ENCODE assay signal across 34 cellular contexts in the genomic region with DNA sequence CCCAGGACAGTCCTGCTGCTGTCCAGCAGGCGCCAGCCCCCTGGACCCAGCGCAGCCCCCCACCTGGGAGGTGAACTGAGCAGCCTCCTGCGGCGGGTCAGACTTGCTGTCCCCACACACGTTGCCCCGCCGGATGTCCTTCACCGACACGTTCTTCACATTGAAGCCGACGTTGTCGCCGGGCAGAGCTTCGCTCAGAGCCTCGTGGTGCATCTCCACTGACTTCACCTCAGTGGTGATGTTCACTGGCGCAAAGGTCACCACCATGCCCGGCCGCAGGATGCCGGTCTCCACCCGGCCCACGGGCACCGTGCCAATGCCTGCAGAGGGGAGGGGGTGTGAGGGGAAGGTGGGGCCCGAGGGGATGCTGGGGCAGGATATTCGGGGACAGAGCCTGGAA. TPM values are rescaled to one million over a fixed set of nuclear protein-coding genes. Genes with fewer than 3 reads are reported as not detected.
"Had no signal": no experiment of that assay in that cellular context is flagged by ENCODE, and none has a peak within 500 bp of the region (broad histone marks: within the 10 kb centered on the region; RNA-seq: fewer than 3 reads in every experiment).

No MANE protein-coding gene starts in this region.

- H3K4me1 Mint-ChIP-seq: activated B cell treated with CpG ODN at 0.5 μM for 24 hours; activated naive CD4-positive, alpha-beta T cell treated with anti-CD3 and anti-CD28 coated beads, Interleukin-2, amount 50 U/mL, for 24 hours; activated naive CD8-positive, alpha-beta T cell treated with anti-CD3 and anti-CD28 coated beads, Interleukin-2, amount 50 U/mL, for 24 hours; endodermal cell; immature natural killer cell; natural killer cell had no signal

- H3K9me3 Mint-ChIP-seq: activated B cell treated with CpG ODN at 0.5 μM for 24 hours; activated CD8-positive, alpha-beta T cell treated with anti-CD3 and anti-CD28 coated beads for 36 hours; activated naive CD4-positive, alpha-beta T cell treated with anti-CD3 and anti-CD28 coated beads, Interleukin-2, amount 50 U/mL, for 24 hours; activated T-cell treated with anti-CD3 and anti-CD28 coated beads, Interleukin-2, amount 50 U/mL, for 4 hours; activated T-helper 2 cell treated with anti-CD3 and anti-CD28 coated beads, Interferon-gamma antibody, Interleukin-2, Interleukin-4, amounts not matched to agents 10 μg/mL and 5 μg/mL and 100 μg/mL, durations not matched to agents 14 hours and 24 hours and 36 hours; immature natural killer cell; stimulated activated effector memory CD8-positive, alpha-beta T cell treated with anti-CD3 and anti-CD28 coated beads, Interleukin-12 subunit alpha, Interleukin-12 subunit beta, amount 100 ng/mL, for 72 hours; stimulated activated naive CD8-positive, alpha-beta T cell treated with anti-CD3 and anti-CD28 coated beads, Interleukin-15, Interleukin-2, amounts not matched to agents 100 ng/mL and 50 ng/mL, for 24 hours; T-helper 2 cell treated with Interferon-gamma antibody and Interleukin-4, amounts not matched to agents 5 μg/mL and 100 μg/mL, for 36 hours; type B pancreatic cell had no signal

- ATAC-seq: activated CD8-positive, alpha-beta T cell treated with anti-CD3 and anti-CD28 coated beads for 36 hours; activated naive CD8-positive, alpha-beta T cell treated with anti-CD3 and anti-CD28 coated beads, Interleukin-2, amount 50 U/mL, for 24 hours; activated T-cell treated with anti-CD3 and anti-CD28 coated beads, Interleukin-2, amount 50 U/mL, for 4 hours; esophagus mucosa; lower lobe of right lung; natural killer cell; sciatic nerve; stimulated activated effector memory CD8-positive, alpha-beta T cell treated with anti-CD3 and anti-CD28 coated beads, Interleukin-12 subunit alpha, Interleukin-12 subunit beta, amount 100 ng/mL, for 72 hours had no signal

- H3K4me1 ChIP-seq: lower lobe of right lung, vagina had no signal

- DNase-seq: activated B cell treated with CpG ODN at 0.5 μM for 24 hours; activated CD4-positive, alpha-beta T cell treated with anti-CD3 and anti-CD28 coated beads, Interleukin-2, amount 50 U/mL, for 1 hour; activated CD8-positive, alpha-beta T cell treated with anti-CD3 and anti-CD28 coated beads for 36 hours; activated naive CD8-positive, alpha-beta T cell treated with anti-CD3 and anti-CD28 coated beads, Interleukin-2, amount 50 U/mL, for 24 hours; activated T-cell treated with anti-CD3 and anti-CD28 coated beads, Interleukin-2, amount 50 U/mL, for 4 hours; amygdala; central memory CD4-positive, alpha-beta T cell; endodermal cell; foreskin fibroblast; hypothalamus; immature natural killer cell; lower lobe of right lung; mesenchymal stem cell; natural killer cell; stimulated activated CD4-positive, alpha-beta T cell treated with anti-CD3 and anti-CD28 coated beads, Interleukin-12 subunit alpha, Interleukin-12 subunit beta, amount 100 ng/mL, for 4 hours; stimulated activated CD4-positive, alpha-beta T cell treated with anti-CD3 and anti-CD28 coated beads, Interleukin-4, amount 100 ng/mL, for 24 hours; T-helper 1 cell had no signal

- H3K9ac ChIP-seq: neural progenitor cell had no signal

- H3K36me3 Mint-ChIP-seq: activated naive CD4-positive, alpha-beta T cell treated with anti-CD3 and anti-CD28 coated beads, Interleukin-2, amount 50 U/mL, for 24 hours; immature natural killer cell; natural killer cell; type B pancreatic cell had no signal

- H3K27ac ChIP-seq: lower lobe of right lung, neural progenitor cell, skin epidermis, thoracic aorta, vagina had no signal

- H3K27ac Mint-ChIP-seq: activated B cell treated with CpG ODN at 0.5 μM for 24 hours; activated CD8-positive, alpha-beta T cell treated with anti-CD3 and anti-CD28 coated beads for 36 hours; activated naive CD4-positive, alpha-beta T cell treated with anti-CD3 and anti-CD28 coated beads, Interleukin-2, amount 50 U/mL, for 24 hours; activated naive CD8-positive, alpha-beta T cell treated with anti-CD3 and anti-CD28 coated beads, Interleukin-2, amount 50 U/mL, for 24 hours; activated T-helper 2 cell treated with anti-CD3 and anti-CD28 coated beads, Interferon-gamma antibody, Interleukin-2, Interleukin-4, amounts not matched to agents 10 μg/mL and 5 μg/mL and 100 μg/mL, durations not matched to agents 14 hours and 24 hours and 36 hours; dendritic cell treated with granulocyte-macrophage colony-stimulating factor and Interleukin-4, amounts not matched to agents 40 ng/mL and 50 ng/mL, for 4 days; endodermal cell; immature natural killer cell; natural killer cell; neural progenitor cell; stimulated activated effector memory CD8-positive, alpha-beta T cell treated with anti-CD3 and anti-CD28 coated beads, Interleukin-12 subunit alpha, Interleukin-12 subunit beta, amount 100 ng/mL, for 72 hours; stimulated activated naive CD8-positive, alpha-beta T cell treated with anti-CD3 and anti-CD28 coated beads, Interleukin-15, Interleukin-2, amounts not matched to agents 100 ng/mL and 50 ng/mL, for 24 hours; T-helper 2 cell treated with Interferon-gamma antibody and Interleukin-4, amounts not matched to agents 5 μg/mL and 100 μg/mL, for 36 hours; type B pancreatic cell had no signal

- H3K4me3 Mint-ChIP-seq: activated B cell treated with CpG ODN at 0.5 μM for 24 hours; activated CD8-positive, alpha-beta T cell treated with anti-CD3 and anti-CD28 coated beads for 36 hours; activated naive CD4-positive, alpha-beta T cell treated with anti-CD3 and anti-CD28 coated beads, Interleukin-2, amount 50 U/mL, for 24 hours; activated naive CD8-positive, alpha-beta T cell treated with anti-CD3 and anti-CD28 coated beads, Interleukin-2, amount 50 U/mL, for 24 hours; activated T-cell treated with anti-CD3 and anti-CD28 coated beads, Interleukin-2, amount 50 U/mL, for 4 hours; dendritic cell treated with granulocyte-macrophage colony-stimulating factor and Interleukin-4, amounts not matched to agents 40 ng/mL and 50 ng/mL, for 4 days; endodermal cell; immature natural killer cell; natural killer cell; neural progenitor cell; stimulated activated effector memory CD8-positive, alpha-beta T cell treated with anti-CD3 and anti-CD28 coated beads, Interleukin-12 subunit alpha, Interleukin-12 subunit beta, amount 100 ng/mL, for 72 hours; stimulated activated naive CD8-positive, alpha-beta T cell treated with anti-CD3 and anti-CD28 coated beads, Interleukin-15, Interleukin-2, amounts not matched to agents 100 ng/mL and 50 ng/mL, for 24 hours; T-helper 2 cell treated with Interferon-gamma antibody and Interleukin-4, amounts not matched to agents 5 μg/mL and 100 μg/mL, for 36 hours; type B pancreatic cell had no signal

- H3K4me3 ChIP-seq: lower lobe of right lung, neural progenitor cell, skin epidermis, thoracic aorta, vagina had no signal

- H3K9me3 ChIP-seq: lower lobe of right lung, thoracic aorta, vagina had no signal

- H3K36me3 ChIP-seq: lower lobe of right lung, neural progenitor cell, thoracic aorta, vagina had no signal

RNA-seq across cellular contexts. Expression of gene EEF1A2, which starts 8.5 kb away (rescaled TPM):
- total RNA-seq: subcutaneous adipose tissue had no signal
- polyA plus RNA-seq: immature natural killer cell had no signal

RNA-seq across cellular contexts. Expression of gene KCNQ2, which starts 18.0 kb away (rescaled TPM):
- total RNA-seq: activated B cell treated with CpG ODN at 0.5 μM for 24 hours; activated CD8-positive, alpha-beta T cell treated with anti-CD3 and anti-CD28 coated beads for 36 hours; activated T-cell treated with anti-CD3 and anti-CD28 coated beads, Interleukin-2, amount 50 U/mL, for 4 hours; activated T-helper 2 cell treated with anti-CD3 and anti-CD28 coated beads, Interferon-gamma antibody, Interleukin-2, Interleukin-4, amounts not matched to agents 10 μg/mL and 5 μg/mL and 100 μg/mL, durations not matched to agents 14 hours and 24 hours and 36 hours; esophagus mucosa; lower lobe of right lung; natural killer cell; omental fat pad; sciatic nerve; subcutaneous adipose tissue; thoracic aorta had no signal

RNA-seq across cellular contexts. Expression of gene SRMS, which starts 57.1 kb away (rescaled TPM):
- total RNA-seq: activated CD8-positive, alpha-beta T cell treated with anti-CD3 and anti-CD28 coated beads for 36 hours; activated T-cell treated with anti-CD3 and anti-CD28 coated beads, Interleukin-2, amount 50 U/mL, for 4 hours; activated T-helper 2 cell treated with anti-CD3 and anti-CD28 coated beads, Interferon-gamma antibody, Interleukin-2, Interleukin-4, amounts not matched to agents 10 μg/mL and 5 μg/mL and 100 μg/mL, durations not matched to agents 14 hours and 24 hours and 36 hours; endodermal cell; kidney epithelial cell; lower lobe of right lung; mononuclear cell; omental fat pad; sciatic nerve; subcutaneous adipose tissue; thoracic aorta; vagina had no signal
- polyA plus RNA-seq: immature natural killer cell had no signal
